In the genomic region with DNA sequence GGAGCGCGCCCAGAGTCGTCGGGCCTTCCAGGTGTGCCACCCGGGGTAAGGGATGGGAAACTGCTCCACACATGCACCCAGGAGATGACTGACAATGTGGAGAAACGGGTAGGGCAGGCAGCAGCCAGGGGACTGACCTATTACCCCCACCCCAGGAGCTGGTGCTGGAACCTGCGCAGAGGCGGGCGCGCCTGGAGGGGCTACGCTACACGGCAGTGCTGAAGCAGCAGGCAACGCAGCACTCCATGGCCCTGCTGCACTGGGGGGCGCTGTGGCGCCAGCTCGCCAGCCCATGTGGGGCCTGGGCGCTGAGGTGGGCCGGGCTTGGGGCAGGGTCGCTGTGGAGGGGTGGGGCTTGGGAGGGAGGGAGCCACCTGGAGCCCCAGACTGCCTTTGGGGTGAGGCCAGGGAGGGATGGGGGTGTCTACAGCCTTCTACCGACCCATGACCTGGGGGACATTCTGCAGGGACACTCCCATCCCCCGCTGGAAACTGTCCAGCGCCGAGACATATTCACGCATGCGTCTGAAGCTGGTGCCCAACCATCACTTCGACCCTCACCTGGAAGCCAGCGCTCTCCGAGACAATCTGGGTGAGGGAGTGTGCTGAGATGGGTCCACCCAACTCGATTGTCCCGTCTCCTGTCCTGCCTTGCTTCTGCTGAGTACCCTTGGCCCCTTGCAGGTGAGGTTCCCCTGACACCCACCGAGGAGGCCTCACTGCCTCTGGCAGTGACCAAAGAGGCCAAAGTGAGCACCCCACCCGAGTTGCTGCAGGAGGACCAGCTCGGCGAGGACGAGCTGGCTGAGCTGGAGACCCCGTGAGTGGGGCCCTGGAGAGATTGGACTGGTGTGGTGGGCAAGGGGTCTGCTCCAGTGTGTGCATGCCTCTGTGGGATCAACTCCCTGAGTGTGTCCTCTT, we compare ENCODE assay signal across 18 cellular contexts. TPM values are rescaled to one million over a fixed set of nuclear protein-coding genes. Genes with fewer than 3 reads are reported as not detected.
DNase-seq lines count a peak whose midpoint lies in the region; ATAC-seq, FAIRE-seq and TF ChIP-seq lines count a peak whose summit lies in the region.
"Had no signal": no experiment of that assay in that cellular context is flagged by ENCODE, and none has a peak within 500 bp of the region (broad histone marks: within the 10 kb centered on the region; RNA-seq: fewer than 3 reads in every experiment).

No MANE protein-coding gene starts in this region.

- CTCF ChIA-PET in K562 (lab: Yijun Ruan, JAX; ENCODE audit: low intra/inter-chr PET ratio): no interaction called here

- no peak overlapping the region for H3K4me3 ChIP-seq in GM06990 (replicated peaks; ENCODE audit: low read depth, low read length)
- no peak overlapping the region for H3K4me3 ChIP-seq in K562
- H3K4me3 ChIP-seq in lower lobe of right lung: no peak overlapping the region
- H3K4me3 ChIP-seq: BLaER1 treated with 17β-estradiol and CSF1 and Interleukin-3, amounts not matched to agents 10 nM and 100 nM; MG63 had no signal

- H3K9me3 ChIP-seq in K562 (replicated peaks; ENCODE audit: control insufficient read depth, insufficient read depth, low read depth, low read length) (no peaks in the 10 kb centered on the region), lower lobe of right lung (no peaks in the 10 kb centered on the region)
- H3K9me3 ChIP-seq: BLaER1 treated with 17β-estradiol and CSF1 and Interleukin-3, amounts not matched to agents 10 nM and 100 nM; MG63 had no signal

- 95% methylated on average over 25 of the region's 36 CpGs for WGBS in K562 (ENCODE audit: insufficient coverage, low coverage, missing lambda C conversion rate)

- H3K27ac Mint-ChIP-seq in CD14-positive monocyte: peak overlapping the region in 1 of 7 donors; percentile 62

- H3K36me3 ChIP-seq in GM06990 (ENCODE audit: control insufficient read depth, insufficient read depth, low read length) (peaks cover 79% of the 10 kb centered on the region), K562 (ENCODE audit: control insufficient read depth, insufficient read depth, low read length) (peaks cover 100% of the 10 kb centered on the region), lower lobe of right lung (peaks cover 100% of the 10 kb centered on the region)
- H3K36me3 ChIP-seq: MG63 had no signal

- H3K4me1 Mint-ChIP-seq in CD14-positive monocyte: peaks cover 11% of the 10 kb centered on the region
- H3K4me1 Mint-ChIP-seq: brain had no signal

- H3K4me1 ChIP-seq in K562 (replicated peaks in 1 of 2; ENCODE audit: control insufficient read depth in 2 of 2, insufficient read depth in 2 of 2, low read length in 2 of 2): peaks cover 0 to 48% of the 10 kb centered on the region in 2 experiments; a peak in 2 of 5 replicates
- peaks cover 9% of the 10 kb centered on the region for H3K4me1 ChIP-seq in lower lobe of right lung

- no peak for TF ChIP-seq CTCF in CD14-positive monocyte (IDR thresholded peaks at IDR 0.05)
- peak; percentile 6 for TF ChIP-seq CTCF in GM06990 (IDR thresholded peaks at IDR 0.05; ENCODE audit: insufficient read depth, low read length, poor library complexity, severe bottlenecking)
- peak; percentile 21 to 37 (median 23); a peak in 3 of 6 replicates for TF ChIP-seq CTCF in K562 (IDR thresholded peaks at IDR 0.05 in 2 of 3, conservative IDR thresholded peaks at IDR 0.05 in 1 of 3; ENCODE audit: insufficient read depth in 2 of 3, low read depth in 1 of 3, low read length in 3 of 3)
- peak; percentile 6 for TF ChIP-seq CTCF in lower lobe of right lung (IDR thresholded peaks at IDR 0.05)

- H3K9me3 Mint-ChIP-seq in CD14-positive monocyte: no peaks in the 10 kb centered on the region
- H3K9me3 Mint-ChIP-seq: brain had no signal

- H3K79me2 ChIP-seq in K562 (ENCODE audit: control insufficient read depth, insufficient read depth, low read length): no peaks in the 10 kb centered on the region

- no peak overlapping the region for H3K27ac ChIP-seq in K562 (ENCODE audit: extremely low read depth, low read depth, low read length)
- H3K27ac ChIP-seq in lower lobe of right lung: no peak overlapping the region
- H3K27ac ChIP-seq: BLaER1 treated with 17β-estradiol and CSF1 and Interleukin-3, amounts not matched to agents 10 nM and 100 nM had no signal

- H3K27me3 ChIP-seq in GM06990 (replicated peaks; ENCODE audit: control insufficient read depth, insufficient read depth, low read length) (no peaks in the 10 kb centered on the region), K562 (ENCODE audit: control insufficient read depth in 2 of 2, insufficient read depth in 2 of 2, low read length in 2 of 2) (no peaks in the 10 kb centered on the region), lower lobe of right lung (ENCODE audit: low read depth) (no peaks in the 10 kb centered on the region)
- H3K27me3 ChIP-seq: BLaER1 treated with 17β-estradiol and CSF1 and Interleukin-3, amounts not matched to agents 10 nM and 100 nM; MG63 had no signal

- no peak for FAIRE-seq in K562 (lab: Jason Lieb, UNC)
- FAIRE-seq: GM12892, small intestine had no signal

- POLR2A ChIA-PET in K562 (lab: Yijun Ruan, JAX): interaction anchor here (1.1 to 1.2 kb wide), 3 partner anchors 9 to 10 kb away, joined by 3 to 4 read pairs (median 4); no protein-coding TSS in a partner anchor

- TF ChIP-seq EP300 in K562 (IDR thresholded peaks at IDR 0.05; ENCODE audit: low read length): no peak

- intact Hi-C loops in CD14-positive monocyte (cut with micrococcal nuclease): no loop called here
- intact Hi-C loops in K562 (cut with micrococcal nuclease): no loop called here
- intact Hi-C loops in lower lobe of right lung (cut with DNase I): no loop called here

- TF ChIP-seq POLR2A in K562 (conservative IDR thresholded peaks at IDR 0.05): no peak

- peak; percentile 45 for ATAC-seq in K562
- peak in 1 of 2 donors; percentile 6 for ATAC-seq in lower lobe of right lung
- no peak for ATAC-seq in GM21528 (IDR thresholded peaks at IDR 0.05; ENCODE audit: low FRiP score, unreplicated experiment)

- peak in 1 of 2 experiments; percentile 52; a peak in 2 of 4 replicates for TF ChIP-seq RAD21 in K562 (CRISPR knock-in tag; conservative IDR thresholded peaks at IDR 0.05 in 1 of 2, IDR thresholded peaks at IDR 0.05 in 1 of 2)

- peaks cover 89 to 99% of the 10 kb centered on the region in 2 donors for H3K36me3 Mint-ChIP-seq in CD14-positive monocyte
- H3K36me3 Mint-ChIP-seq: brain had no signal

- BruUV-seq in K562 (replicated peaks; lab: Mats Ljungman, UMichigan): no TSS peak

- in situ Hi-C loops in K562 (cut with MboI): no loop called here

- H4K20me1 ChIP-seq in K562 (replicated peaks; ENCODE audit: control insufficient read depth, insufficient read depth, low read length): peaks cover 8% of the 10 kb centered on the region; the same call in 1 of the 2 replicates

- no peak overlapping the region for H2AFZ ChIP-seq in K562 (ENCODE audit: low read depth, low read length)

- no peaks in the 10 kb centered on the region for H3K9me1 ChIP-seq in K562 (ENCODE audit: control insufficient read depth, insufficient read depth, low read length)

- H3K4me2 ChIP-seq in K562 (ENCODE audit: insufficient read depth, low read length): no peak overlapping the region
- H3K4me2 ChIP-seq: BLaER1 treated with 17β-estradiol and CSF1 and Interleukin-3, amounts not matched to agents 10 nM and 100 nM had no signal

- peak; percentile 40 for DNase-seq in CD14-positive monocyte (ENCODE audit: low spot score)
- DNase-seq in GM06990 (ENCODE audit: extremely low read depth, insufficient read length): no peak
- peak in 2 of 4 experiments; percentile 63 to 68 for DNase-seq in K562 (ENCODE audit: extremely low read depth in 1 of 4, low spot score in 3 of 4)
- no peak for DNase-seq in lower lobe of right lung
- DNase-seq in NCI-H1105 (lab: John Stamatoyannopoulos, UW): no peak
- no peak for DNase-seq in NCI-H1417 treated with DMSO at 0.1 percent for 48 hours (lab: John Stamatoyannopoulos, UW)
- DNase-seq in putamen (ENCODE audit: low spot score): no peak
- DNase-seq: DMS79 treated with DMSO at 0.1 percent for 48 hours; effector CD8-positive, alpha-beta T cell; MG63; NCI-H2029; NCI-H524 treated with DMSO at 0.1 percent for 48 hours; OCI-M1; small intestine had no signal

- no peak overlapping the region; a peak in 1 of 4 replicates for H3K9ac ChIP-seq in K562 (ENCODE audit: insufficient read depth in 1 of 2, low read depth in 2 of 2, low read length in 2 of 2)
- H3K9ac ChIP-seq: BLaER1 treated with 17β-estradiol and CSF1 and Interleukin-3, amounts not matched to agents 10 nM and 100 nM had no signal

- H3K4me3 Mint-ChIP-seq in CD14-positive monocyte: no peak overlapping the region
- H3K4me3 Mint-ChIP-seq: brain had no signal

- H3K27me3 Mint-ChIP-seq in CD14-positive monocyte (ENCODE audit: low read depth in 3 of 3): peaks cover 0 to 1% (median 0%) of the 10 kb centered on the region in 3 donors
- H3K27me3 Mint-ChIP-seq: brain had no signal

RNA-seq across cellular contexts. Expression of gene NBEAL2, which starts 23.3 kb away (rescaled TPM):
- polyA plus RNA-seq in CD14-positive monocyte (10 to 100 TPM; 10.4 to 17.3 TPM), K562 (2011; rRNA removed) (29.6 and 50.4 TPM in 2 replicates), K562 (2014; fragmentation: Illumina TruSeq; extraction: Trizol) (46.4 and 62.1 TPM in 2 replicates), K562 (2014; fragmentation: Nextera tagmentation; extraction: Ambion mirVana) (under 1 TPM; 0.06 to 0.24 TPM), K562 (2014; rRNA removed) (67.5 and 85.5 TPM in 2 replicates)
- total RNA-seq in K562 (2011; cell fraction: chromatin; rRNA removed; ENCODE audit: low replicate concordance): 322 and 1,090 TPM in 2 replicates
- 555 and 597 TPM in 2 replicates for total RNA-seq in K562 (2011; cell fraction: nucleolus; rRNA removed)
- 365 and 370 TPM in 2 replicates for total RNA-seq in K562 (2011; cell fraction: nucleoplasm; rRNA removed)
- total RNA-seq in K562 (2014; rRNA removed) (41.3 and 45.2 TPM in 2 replicates), K562 (2014; rRNA removed; fragmentation: Illumina TruSeq; extraction: Trizol) (12.3 and 16.0 TPM in 2 replicates), K562 (2015; rRNA removed; fragmentation: Illumina TruSeq; extraction: Trizol) (23.7 and 23.9 TPM in 2 replicates), K562 (2021) (89.3 and 114 TPM in 2 replicates), lower lobe of right lung (97.0 TPM)
- polyA plus RNA-seq in K562 (2011; cell fraction: cytosol; rRNA removed): 25.6 and 45.5 TPM in 2 replicates
- 557 and 843 TPM in 2 replicates for polyA plus RNA-seq in K562 (2011; cell fraction: nucleus; rRNA removed)
- polyA plus RNA-seq in K562 (2012): 66.4 and 174 TPM in 2 replicates
- polyA minus RNA-seq in K562 (2011; rRNA and poly(A)+ RNA removed): 8.6 and 16.8 TPM in 2 replicates
- polyA minus RNA-seq in K562 (2011; cell fraction: cytosol; rRNA and poly(A)+ RNA removed): 23.5 and 26.4 TPM in 2 replicates
- 104 and 118 TPM in 2 replicates for polyA minus RNA-seq in K562 (2011; cell fraction: nucleus; rRNA and poly(A)+ RNA removed)

RNA-seq across cellular contexts. Expression of gene CCDC12, which starts 26.2 kb away (rescaled TPM):
- polyA plus RNA-seq in CD14-positive monocyte (10 to 100 TPM; 50.1 to 55.8 TPM), K562 (2011; rRNA removed) (47.8 and 54.0 TPM in 2 replicates), K562 (2014; fragmentation: Illumina TruSeq; extraction: Trizol) (105 and 127 TPM in 2 replicates), K562 (2014; fragmentation: Nextera tagmentation; extraction: Ambion mirVana) (10 to 100 TPM in 1 of 2 experiments, 1 to 10 TPM in 1; 8.9 to 20.9 TPM), K562 (2014; rRNA removed) (100 and 201 TPM in 2 replicates)
- total RNA-seq in K562 (2011; cell fraction: chromatin; rRNA removed; ENCODE audit: low replicate concordance): 140 and 232 TPM in 2 replicates
- total RNA-seq in K562 (2011; cell fraction: nucleolus; rRNA removed): 143 and 148 TPM in 2 replicates
- 188 and 262 TPM in 2 replicates for total RNA-seq in K562 (2011; cell fraction: nucleoplasm; rRNA removed)
- total RNA-seq in K562 (2014; rRNA removed) (99.0 and 101 TPM in 2 replicates), K562 (2014; rRNA removed; fragmentation: Illumina TruSeq; extraction: Trizol) (44.4 and 63.0 TPM in 2 replicates), K562 (2015; rRNA removed; fragmentation: Illumina TruSeq; extraction: Trizol) (104 and 115 TPM in 2 replicates), K562 (2021) (75.2 and 86.9 TPM in 2 replicates), lower lobe of right lung (42.9 TPM)
- polyA plus RNA-seq in K562 (2011; cell fraction: cytosol; rRNA removed): 53.0 and 53.5 TPM in 2 replicates
- 82.0 and 85.3 TPM in 2 replicates for polyA plus RNA-seq in K562 (2011; cell fraction: nucleus; rRNA removed)
- polyA plus RNA-seq in K562 (2012): 77.1 and 114 TPM in 2 replicates
- 50.3 and 53.4 TPM in 2 replicates for polyA minus RNA-seq in K562 (2011; rRNA and poly(A)+ RNA removed)
- 17.4 and 21.1 TPM in 2 replicates for polyA minus RNA-seq in K562 (2011; cell fraction: cytosol; rRNA and poly(A)+ RNA removed)
- 81.3 and 87.3 TPM in 2 replicates for polyA minus RNA-seq in K562 (2011; cell fraction: nucleus; rRNA and poly(A)+ RNA removed)
